In genomic region chr5:94745786-94746730, GRCh38 we compare ENCODE assay signal across 10 cellular contexts.
A peak's percentile ranks its signal among the peaks of the same experiment; 100 is the strongest.
DNase-seq lines count a peak whose midpoint lies in the region; ATAC-seq and TF ChIP-seq lines count a peak whose summit lies in the region.
"Had no signal": no experiment of that assay in that cellular context is flagged by ENCODE, and none has a peak within 500 bp of the region (broad histone marks: within the 10 kb centered on the region; RNA-seq: fewer than 3 reads in every experiment).

No MANE protein-coding gene starts in this region.

- no peak overlapping the region for H2AFZ ChIP-seq in fibroblast of lung (ENCODE audit: low read length)

- peaks cover 6% of the 10 kb centered on the region for H3K27me3 Mint-ChIP-seq in HFFc6 (ENCODE audit: insufficient read depth)

- no peaks in the 10 kb centered on the region for H4K20me1 ChIP-seq in fibroblast of lung (ENCODE audit: control insufficient read depth, extremely low read depth, insufficient read depth, low read length)

- H3K36me3 Mint-ChIP-seq in HFFc6 (ENCODE audit: low read depth), result no peaks in the 10 kb centered on the region

- no peaks in the 10 kb centered on the region for H3K9me3 ChIP-seq in fibroblast of lung (ENCODE audit: control insufficient read depth, insufficient read depth, low read depth, low read length)

- H3K27me3 ChIP-seq in fibroblast of lung (ENCODE audit: control insufficient read depth, insufficient read depth, low read length) (no peaks in the 10 kb centered on the region), dorsolateral prefrontal cortex (no peaks in the 10 kb centered on the region)

- no peak overlapping the region for H3K4me3 ChIP-seq in fibroblast of lung (replicated peaks in 1 of 4; ENCODE audit: control extremely low read depth in 1 of 4, insufficient read depth in 1 of 4, low read depth in 3 of 4, low read length in 4 of 4)
- no peak overlapping the region for H3K4me3 ChIP-seq in dorsolateral prefrontal cortex

- H3K4me3 Mint-ChIP-seq in HFFc6, result no peak overlapping the region

- no peak overlapping the region for H3K27ac ChIP-seq in fibroblast of lung (ENCODE audit: insufficient read depth, low read length)
- no peak overlapping the region for H3K27ac ChIP-seq in dorsolateral prefrontal cortex

- TF ChIP-seq CTCF in GM13976 (IDR thresholded peaks at IDR 0.05; ENCODE audit: borderline replicate concordance, control extremely low read depth, extremely low read depth, insufficient read depth, missing control alignments) (no peak), fibroblast of lung (conservative IDR thresholded peaks at IDR 0.05 in 1 of 2, IDR thresholded peaks at IDR 0.05 in 1 of 2; ENCODE audit: low read depth in 1 of 2, low read length in 2 of 2) (no peak), dorsolateral prefrontal cortex (IDR thresholded peaks at IDR 0.05 in 54 of 56, conservative IDR thresholded peaks at IDR 0.05 in 2 of 56; ENCODE audit: low read depth in 1 of 56, partially characterized antibody in 56 of 56) (no peak), HFFc6 (IDR thresholded peaks at IDR 0.05) (no peak)

- in situ Hi-C loops in GM13976 (cut with MboI; ENCODE audit: low sequenced_read_pairs, unreplicated experiment), result no loop called here

- H3K4me1 Mint-ChIP-seq in HFFc6 (ENCODE audit: low read depth), result peaks cover 7% of the 10 kb centered on the region

- H3K4me1 ChIP-seq in fibroblast of lung (ENCODE audit: control insufficient read depth, extremely low read depth, insufficient read depth, low read length), result no peaks in the 10 kb centered on the region

- intact Hi-C loops in dorsolateral prefrontal cortex (cut with DNase I), result no loop called here

- no peak overlapping the region for H3K9ac ChIP-seq in fibroblast of lung (ENCODE audit: insufficient read depth, low read length)

- H3K9me3 Mint-ChIP-seq in HFFc6, result no peaks in the 10 kb centered on the region

- ATAC-seq in GM21529 (IDR thresholded peaks at IDR 0.05; ENCODE audit: unreplicated experiment) (peak; percentile 80), HG03469 (IDR thresholded peaks at IDR 0.05; ENCODE audit: unreplicated experiment) (peak; percentile 59)

- DNase-seq in GM13976 (ENCODE audit: low spot score), result peak; percentile 68
- peak; percentile 11 to 75 for DNase-seq in fibroblast of lung (ENCODE audit: low read depth in 2 of 2)
- no peak for DNase-seq in D341Med (ENCODE audit: low spot score)
- DNase-seq in dorsolateral prefrontal cortex, result no peak
- DNase-seq in HFFc6, result no peak
- DNase-seq in activated naive CD4-positive, alpha-beta T cell treated with anti-CD3 and anti-CD28 coated beads, Interleukin-2, amount 50 U/mL, for 16 hours, result no peak
- DNase-seq: activated T-cell treated with anti-CD3 and anti-CD28 coated beads, Interleukin-2, amount 50 U/mL, for 1 hour; NCI-H2029 treated with DMSO at 0.1 percent for 48 hours had no signal

- H3K27ac Mint-ChIP-seq in HFFc6, result no peak overlapping the region

- no peaks in the 10 kb centered on the region for H3K36me3 ChIP-seq in fibroblast of lung (ENCODE audit: control insufficient read depth, insufficient read depth, low read length)

- no peak overlapping the region for H3K4me2 ChIP-seq in fibroblast of lung (ENCODE audit: extremely low read depth, insufficient read depth, low read length)

- no peaks in the 10 kb centered on the region for H3K79me2 ChIP-seq in fibroblast of lung (ENCODE audit: control insufficient read depth, insufficient read depth, low read length)

Comparison
In these comparisons a context has a peak if more than half of its experiments do, and no peak if none do; other contexts are left out.
1. DNase-seq: peak in GM13976 (single experiment) and fibroblast of lung (2 of 2); none in D341Med (single experiment), dorsolateral prefrontal cortex (0 of 10), HFFc6 (single experiment) and activated naive CD4-positive, alpha-beta T cell treated with anti-CD3 and anti-CD28 coated beads, Interleukin-2, amount 50 U/mL, for 16 hours (single experiment).